1 cellular context compared by ENCODE assay signal in genomic region chr6:18302561-18303439, GRCh38.
TF ChIP-seq lines count a peak whose summit lies in the region.

No MANE protein-coding gene starts in this region.

TF ChIP-seq in IMR-90, 13 proteins besides CTCF, POLR2A, EP300 and RAD21:
- TF ChIP-seq SMC3 (IDR thresholded peaks at IDR 0.05; ENCODE audit: low read depth, low read length) = no peak
- TF ChIP-seq RCOR1 (IDR thresholded peaks at IDR 0.05; ENCODE audit: insufficient replicate concordance, low read length) = no peak
- TF ChIP-seq ELK1 (IDR thresholded peaks at IDR 0.05; ENCODE audit: borderline replicate concordance, low read depth, low read length) = no peak
- no peak for TF ChIP-seq MXI1 (IDR thresholded peaks at IDR 0.05; ENCODE audit: borderline replicate concordance, low read depth, low read length)
- TF ChIP-seq NFE2L2 (IDR thresholded peaks at IDR 0.05; ENCODE audit: low read depth, low read length) = no peak
- no peak for TF ChIP-seq CHD1 (IDR thresholded peaks at IDR 0.05; ENCODE audit: low read depth, low read length)
- TF ChIP-seq RFX5 (IDR thresholded peaks at IDR 0.05; ENCODE audit: low read depth, low read length) = no peak
- TF ChIP-seq USF2 (IDR thresholded peaks at IDR 0.05; ENCODE audit: low read depth, low read length) = no peak
